In genomic region chr20:20603339-20603990, GRCh38 we compare ENCODE assay signal across 8 cellular contexts.
DNase-seq lines count a peak whose midpoint lies in the region; ATAC-seq, FAIRE-seq and TF ChIP-seq lines count a peak whose summit lies in the region.

No MANE protein-coding gene starts in this region.

- no peaks in the 10 kb centered on the region for H3K36me3 ChIP-seq in breast epithelium
- peaks cover 3 to 63% (median 28%) of the 10 kb centered on the region in 4 donors for H3K36me3 ChIP-seq in esophagus muscularis mucosa

- POLR2A ChIA-PET in MCF 10A (lab: Yijun Ruan, JAX), result interaction anchor here (0.5 to 2.6 kb wide), 29 partner anchors 9 to 868 kb away, joined by 3 to 22 read pairs (median 3); partner anchors contain the start of genes CFAP61, CRNKL1, RALGAPA2 and XRN2

- no peak overlapping the region for H3K27ac ChIP-seq in breast epithelium
- H3K27ac ChIP-seq in caudate nucleus (ENCODE audit: low read depth, low read length), result no peak overlapping the region
- H3K27ac ChIP-seq in esophagus muscularis mucosa (replicated peaks in 1 of 4), result no peak overlapping the region

- H3K4me3 ChIP-seq in breast epithelium (no peak overlapping the region), esophagus muscularis mucosa (no peak overlapping the region)

- intact Hi-C loops in MCF 10A (cut with micrococcal nuclease) (no loop called here), breast epithelium (cut with DNase I; ENCODE audit: low total_unique reads) (no loop called here), esophagus muscularis mucosa (cut with DNase I) (loop anchor here (10.0 kb wide), 1 partner anchor 221 kb away; no protein-coding TSS in a partner anchor)

- ATAC-seq in HG03045 (IDR thresholded peaks at IDR 0.05; ENCODE audit: unreplicated experiment), result peak; percentile 99

- peak; percentile 88 for DNase-seq in MCF 10A (ENCODE audit: unreplicated experiment)
- DNase-seq in breast epithelium (ENCODE audit: low spot score in 2 of 2), result no peak
- peak; percentile 97 for DNase-seq in NCI-H345 (lab: John Stamatoyannopoulos, UW)
- DNase-seq in glomerular visceral epithelial cell (ENCODE audit: extremely low spot score), result peak; percentile 75
- no peak for DNase-seq in D721Med (ENCODE audit: insufficient read length, low spot score)
- no peak for DNase-seq in caudate nucleus (lab: John Stamatoyannopoulos, UW)
- DNase-seq in esophagus muscularis mucosa (ENCODE audit: extremely low spot score), result no peak

- H3K9me3 Mint-ChIP-seq in MCF 10A (ENCODE audit: unreplicated experiment), result no peaks in the 10 kb centered on the region

- TF ChIP-seq CTCF in MCF 10A (IDR thresholded peaks at IDR 0.05; ENCODE audit: unreplicated experiment) (no peak), breast epithelium (IDR thresholded peaks at IDR 0.05) (no peak), D721Med (IDR thresholded peaks at IDR 0.05; ENCODE audit: insufficient read depth, missing control alignments) (no peak), esophagus muscularis mucosa (IDR thresholded peaks at IDR 0.05) (no peak)

- no peak for TF ChIP-seq EP300 in esophagus muscularis mucosa (IDR thresholded peaks at IDR 0.05)

- peaks cover 14% of the 10 kb centered on the region for H3K4me1 Mint-ChIP-seq in MCF 10A (ENCODE audit: insufficient read depth, unreplicated experiment)

- no TSS peak for BruUV-seq in MCF 10A (replicated peaks; lab: Mats Ljungman, UMichigan)

- H3K27me3 ChIP-seq in breast epithelium (no peaks in the 10 kb centered on the region), esophagus muscularis mucosa (no peaks in the 10 kb centered on the region)

- H3K27ac Mint-ChIP-seq in MCF 10A (ENCODE audit: low read depth, unreplicated experiment), result peak overlapping the region; percentile 50

- H3K9me3 ChIP-seq in breast epithelium (no peaks in the 10 kb centered on the region), esophagus muscularis mucosa (no peaks in the 10 kb centered on the region)

- H3K36me3 Mint-ChIP-seq in MCF 10A (ENCODE audit: insufficient read depth, unreplicated experiment), result peaks cover 19% of the 10 kb centered on the region

- no peaks in the 10 kb centered on the region for H3K4me1 ChIP-seq in breast epithelium
- H3K4me1 ChIP-seq in esophagus muscularis mucosa, result no peaks in the 10 kb centered on the region

- no peak for FAIRE-seq in D721Med (lab: Jason Lieb, UNC)

- no peak overlapping the region for H3K4me3 Mint-ChIP-seq in MCF 10A (ENCODE audit: unreplicated experiment)

- TF ChIP-seq POLR2A in breast epithelium (IDR thresholded peaks at IDR 0.05), result no peak
- TF ChIP-seq POLR2A in esophagus muscularis mucosa (IDR thresholded peaks at IDR 0.05; ENCODE audit: low read depth), result no peak

- H3K27me3 Mint-ChIP-seq in MCF 10A (ENCODE audit: insufficient read depth, unreplicated experiment), result no peaks in the 10 kb centered on the region

- WGBS in esophagus muscularis mucosa, result 86% methylated on average over 5 of the region's 5 CpGs

- CTCF ChIA-PET in MCF 10A (lab: Yijun Ruan, JAX), result interaction anchor here (0.6 to 9.9 kb wide), 11 partner anchors 9 to 632 kb away, joined by 3 to 127 read pairs (median 4); no protein-coding TSS in a partner anchor

Comparison
In these comparisons a context has a peak if more than half of its experiments do, and no peak if none do; other contexts are left out.
1. DNase-seq: peak in MCF 10A (single experiment), NCI-H345 (single experiment) and glomerular visceral epithelial cell (single experiment); none in breast epithelium (0 of 2), D721Med (single experiment), caudate nucleus (0 of 61) and esophagus muscularis mucosa (single experiment).